ENCODE assay signal across 23 cellular contexts in genomic region chr6:160987265-160987664, GRCh38.
"Had no signal": no experiment of that assay in that cellular context is flagged by ENCODE, and none has a peak within 500 bp of the region (broad histone marks: within the 10 kb centered on the region; RNA-seq: fewer than 3 reads in every experiment).

No MANE protein-coding gene starts in this region.

- H3K9ac ChIP-seq: parathyroid adenoma had no signal

- H3K36me3 ChIP-seq: left lung, lower lobe of right lung, neutrophil, suprapubic skin, thoracic aorta, tibial artery, uterus had no signal

- DNase-seq: immature natural killer cell; kidney; left colon; left lung; lower lobe of right lung; mammary epithelial cell; mesenchymal stem cell; naive thymus-derived CD8-positive, alpha-beta T cell; occipital lobe; psoas muscle; stimulated activated CD4-positive, alpha-beta T cell treated with anti-CD3 and anti-CD28 coated beads, Interleukin-12 subunit alpha, Interleukin-12 subunit beta, amount 100 ng/mL, for 4 hours; stimulated activated CD4-positive, alpha-beta T cell treated with anti-CD3 and anti-CD28 coated beads, Interleukin-15, amount 100 ng/mL, for 24 hours; stimulated activated CD4-positive, alpha-beta T cell treated with anti-CD3 and anti-CD28 coated beads, Interleukin-2, amount 100 ng/mL, for 24 hours; stimulated activated CD4-positive, alpha-beta T cell treated with anti-CD3 and anti-CD28 coated beads, Interleukin-4, amount 100 ng/mL, for 1 hour; stimulated activated naive B cell treated with anti-CD40 and anti-IgM and Interleukin-4, amounts not matched to agents 10 μg/mL and 1 μg/mL and 100 μg/mL, for 72 hours; uterus had no signal

- H3K9me3 ChIP-seq: psoas muscle, suprapubic skin, thoracic aorta, tibial artery, uterus had no signal

- H3K4me1 ChIP-seq: parathyroid adenoma, uterus had no signal

- FAIRE-seq: islet of Langerhans, kidney had no signal

- H2AFZ ChIP-seq: parathyroid adenoma had no signal

- ATAC-seq: left colon; left lung; naive thymus-derived CD8-positive, alpha-beta T cell; psoas muscle; stimulated activated naive B cell treated with anti-CD40 and anti-IgM and Interleukin-4, amounts not matched to agents 10 μg/mL and 1 μg/mL and 100 μg/mL, for 72 hours had no signal

- H3K27ac ChIP-seq: left lung, lower lobe of right lung, neutrophil, parathyroid adenoma, psoas muscle, skin epidermis, suprapubic skin, thoracic aorta, tibial artery, uterus had no signal

- H3K4me3 ChIP-seq: left lung, lower lobe of right lung, psoas muscle, skin epidermis, suprapubic skin, thoracic aorta, tibial artery, uterus had no signal

- H3K27me3 ChIP-seq: left lung, suprapubic skin, tibial artery, uterus had no signal

- H3K79me2 ChIP-seq: parathyroid adenoma had no signal
